In genomic region chr3:11720220-11721113, GRCh38 we compare ENCODE assay signal across 8 cellular contexts.
DNase-seq lines count a peak whose midpoint lies in the region; ATAC-seq and TF ChIP-seq lines count a peak whose summit lies in the region.

No MANE protein-coding gene starts in this region.

- no peaks in the 10 kb centered on the region for H3K27me3 ChIP-seq in GM06990 (replicated peaks; ENCODE audit: control insufficient read depth, insufficient read depth, low read length)
- no peaks in the 10 kb centered on the region for H3K27me3 ChIP-seq in right lobe of liver

- ATAC-seq in HG02870 (IDR thresholded peaks at IDR 0.05; ENCODE audit: unreplicated experiment) (peak; percentile 36), right lobe of liver (peak; percentile 71 to 78 (median 76))

- H3K4me3 ChIP-seq in GM06990 (replicated peaks; ENCODE audit: low read depth, low read length) (peak overlapping the region; percentile 88), right lobe of liver (peak overlapping the region; percentile 82 to 93 (median 85))

- H3K4me1 ChIP-seq in right lobe of liver, result peaks cover 0 to 32% (median 8%) of the 10 kb centered on the region in 4 donors

- H3K27ac ChIP-seq in right lobe of liver, result peak overlapping the region; percentile 66 to 83 (median 83)

- H3K36me3 ChIP-seq in GM06990 (ENCODE audit: control insufficient read depth, insufficient read depth, low read length) (no peaks in the 10 kb centered on the region), right lobe of liver (no peaks in the 10 kb centered on the region)

- peak; percentile 55 for DNase-seq in GM06990 (ENCODE audit: extremely low read depth, insufficient read length)
- DNase-seq in NCI-H460 (ENCODE audit: extremely low read depth, low read depth), result peak; percentile 66
- DNase-seq in activated CD4-positive, alpha-beta T cell treated with anti-CD3 and anti-CD28 coated beads, Interleukin-2, amount 50 U/mL, for 48 hours, result peak; percentile 52 to 63
- peak; percentile 77 for DNase-seq in ecto neural progenitor cell (ENCODE audit: low spot score)
- DNase-seq in right lobe of liver, result peak; percentile 73 to 91 (median 90)
- peak; percentile 34 to 36 for DNase-seq in stimulated activated CD4-positive, alpha-beta T cell treated with anti-CD3 and anti-CD28 coated beads, Interleukin-2, amount 100 ng/mL, for 48 hours
- DNase-seq in HPDE6-E6E7 (ENCODE audit: extremely low spot score), result no peak

- TF ChIP-seq POLR2A in right lobe of liver (IDR thresholded peaks at IDR 0.05), result peak; percentile 69

- no peaks in the 10 kb centered on the region for H3K9me3 ChIP-seq in right lobe of liver

- WGBS in right lobe of liver (ENCODE audit: insufficient coverage, low coverage, low lambda C conversion rate, missing lambda C conversion rate), result 2% methylated on average over 10 of the region's 71 CpGs

- TF ChIP-seq CTCF in GM06990 (IDR thresholded peaks at IDR 0.05; ENCODE audit: insufficient read depth, low read length, poor library complexity, severe bottlenecking) (no peak), right lobe of liver (IDR thresholded peaks at IDR 0.05) (peak in 1 of 4 donors; percentile 8)

- intact Hi-C loops in right lobe of liver (cut with DNase I), result no loop called here
